22 cellular contexts compared by ENCODE assay signal in genomic region chr11:837189-837989, GRCh38. TPM values are rescaled to one million over a fixed set of nuclear protein-coding genes. Genes with fewer than 3 reads are reported as not detected.
DNase-seq lines count a peak whose midpoint lies in the region; ATAC-seq, FAIRE-seq and TF ChIP-seq lines count a peak whose summit lies in the region.
"Had no signal": no experiment of that assay in that cellular context is flagged by ENCODE, and none has a peak within 500 bp of the region (broad histone marks: within the 10 kb centered on the region; RNA-seq: fewer than 3 reads in every experiment).

No MANE protein-coding gene starts in this region.

- in situ Hi-C loops in K562 (cut with MboI), result no loop called here

- peaks cover 19% of the 10 kb centered on the region for H3K4me1 Mint-ChIP-seq in neural crest cell

- H3K27me3 Mint-ChIP-seq in neural crest cell (ENCODE audit: low read depth), result peaks cover 4% of the 10 kb centered on the region
- H3K27me3 Mint-ChIP-seq: T-helper 17 cell had no signal

- DNase-seq in NB4 (ENCODE audit: low read depth) (peak; percentile 49), K562 (ENCODE audit: extremely low read depth in 1 of 4, low spot score in 3 of 4) (peak in 3 of 4 experiments; percentile 44 to 50 (median 47)), neural crest cell (ENCODE audit: low read depth, low spot score) (no peak), AG20443 (ENCODE audit: low spot score) (no peak), OCI-LY7 (ENCODE audit: low spot score) (no peak), activated gamma-delta T cell (lab: John Stamatoyannopoulos, UW) (no peak)
- DNase-seq in activated naive CD4-positive, alpha-beta T cell treated with anti-CD3 and anti-CD28 coated beads, Interleukin-2, amount 50 U/mL, for 72 hours (ENCODE audit: low spot score in 2 of 2), result no peak
- DNase-seq: activated CD4-positive, alpha-beta T cell treated with anti-CD3 and anti-CD28 coated beads for 1 hour; activated effector memory CD4-positive, alpha-beta T cell treated with Interleukin-2 at 50 U/mL for 16 hours; central memory CD4-positive, alpha-beta T cell; COR-L47; NCI-H1436; NCI-H526 treated with DMSO at 0.1 percent for 48 hours; stimulated activated naive B cell treated with anti-CD40 and anti-IgM and Interleukin-4, amounts not matched to agents 10 μg/mL and 1 μg/mL and 100 μg/mL, for 72 hours; T-helper 17 cell; tibial artery had no signal

- TF ChIP-seq CTCF in NB4 (IDR thresholded peaks at IDR 0.05; ENCODE audit: low read depth, low read length), result no peak
- no peak for TF ChIP-seq CTCF in K562 (IDR thresholded peaks at IDR 0.05 in 2 of 3, conservative IDR thresholded peaks at IDR 0.05 in 1 of 3; ENCODE audit: insufficient read depth in 2 of 3, low read depth in 1 of 3, low read length in 3 of 3)
- no peak for TF ChIP-seq CTCF in neural crest cell (conservative IDR thresholded peaks at IDR 0.05)
- TF ChIP-seq CTCF in OCI-LY7 (conservative IDR thresholded peaks at IDR 0.05; ENCODE audit: low read length), result no peak

- H3K36me3 ChIP-seq in K562 (ENCODE audit: control insufficient read depth, insufficient read depth, low read length), result peaks cover 65% of the 10 kb centered on the region; the same call in 2 of the 3 replicates
- H3K36me3 ChIP-seq in OCI-LY7 (ENCODE audit: insufficient read depth, low read length), result peaks cover 33% of the 10 kb centered on the region

- H3K4me3 Mint-ChIP-seq in neural crest cell, result peak overlapping the region; percentile 64
- H3K4me3 Mint-ChIP-seq: stimulated activated naive B cell treated with anti-CD40 and anti-IgM and Interleukin-4, amounts not matched to agents 10 μg/mL and 1 μg/mL and 100 μg/mL, for 72 hours; T-helper 17 cell had no signal

- TF ChIP-seq RAD21 in K562 (CRISPR knock-in tag; conservative IDR thresholded peaks at IDR 0.05 in 1 of 2, IDR thresholded peaks at IDR 0.05 in 1 of 2), result no peak

- no peaks in the 10 kb centered on the region for H3K9me3 ChIP-seq in K562 (replicated peaks; ENCODE audit: control insufficient read depth, insufficient read depth, low read depth, low read length)
- no peaks in the 10 kb centered on the region for H3K9me3 ChIP-seq in OCI-LY7 (ENCODE audit: low read length)
- H3K9me3 ChIP-seq: adrenal gland, pancreas, tibial artery had no signal

- H3K4me1 ChIP-seq in K562 (replicated peaks in 1 of 2; ENCODE audit: control insufficient read depth in 2 of 2, insufficient read depth in 2 of 2, low read length in 2 of 2) (peaks cover 26 to 84% of the 10 kb centered on the region in 2 experiments; a peak in 4 of 5 replicates), OCI-LY7 (ENCODE audit: insufficient read depth, low read length, poor library complexity, severe bottlenecking) (peaks cover 10% of the 10 kb centered on the region)

- H4K20me1 ChIP-seq in K562 (replicated peaks; ENCODE audit: control insufficient read depth, insufficient read depth, low read length) (peaks cover 7% of the 10 kb centered on the region), OCI-LY7 (ENCODE audit: insufficient read depth, low read length) (peaks cover 12% of the 10 kb centered on the region; the same call in 1 of the 2 replicates)

- peak overlapping the region in 1 of 2 experiments; percentile 83; a peak in 2 of 4 replicates for H3K9ac ChIP-seq in K562 (ENCODE audit: insufficient read depth in 1 of 2, low read depth in 2 of 2, low read length in 2 of 2)

- H3K9me2 ChIP-seq in OCI-LY7 (ENCODE audit: insufficient read depth, low read length), result no peaks in the 10 kb centered on the region

- intact Hi-C loops in K562 (cut with micrococcal nuclease) (no loop called here), OCI-LY7 (cut with micrococcal nuclease; ENCODE audit: unreplicated experiment) (no loop called here)

- H2AFZ ChIP-seq in K562 (ENCODE audit: low read depth, low read length) (no peak overlapping the region), OCI-LY7 (ENCODE audit: low read length) (no peak overlapping the region)

- CTCF ChIA-PET in K562 (lab: Yijun Ruan, JAX; ENCODE audit: low intra/inter-chr PET ratio) (no interaction called here), OCI-LY7 (lab: Charles Lee; ENCODE audit: unreplicated experiment) (no interaction called here)

- TF ChIP-seq EP300 in K562 (IDR thresholded peaks at IDR 0.05; ENCODE audit: low read length), result no peak

- H3K9me1 ChIP-seq in K562 (ENCODE audit: control insufficient read depth, insufficient read depth, low read length), result peaks cover 4% of the 10 kb centered on the region

- H3K27ac ChIP-seq in K562 (ENCODE audit: extremely low read depth, low read depth, low read length) (peak overlapping the region; percentile 52; the same call in 2 of the 3 replicates), OCI-LY7 (ENCODE audit: low read depth, low read length, poor library complexity, severe bottlenecking) (no peak overlapping the region)
- H3K27ac ChIP-seq: pancreas had no signal

- peak; percentile 18 for TF ChIP-seq POLR2A in GM18526 (IDR thresholded peaks at IDR 0.05; ENCODE audit: extremely low read depth, insufficient read length)
- no peak for TF ChIP-seq POLR2A in NB4 (IDR thresholded peaks at IDR 0.05; ENCODE audit: extremely low read depth, insufficient read length)
- peak; percentile 69 for TF ChIP-seq POLR2A in K562 (conservative IDR thresholded peaks at IDR 0.05)

- no peaks in the 10 kb centered on the region for H3K27me3 ChIP-seq in K562 (ENCODE audit: control insufficient read depth in 2 of 2, insufficient read depth in 2 of 2, low read length in 2 of 2)
- H3K27me3 ChIP-seq: adrenal gland, pancreas had no signal

- no peak for ATAC-seq in K562
- ATAC-seq in activated naive CD4-positive, alpha-beta T cell treated with anti-CD3 and anti-CD28 coated beads, Interleukin-2, amount 50 U/mL, for 72 hours, result no peak
- ATAC-seq: esophagus mucosa; pancreas; stimulated activated naive B cell treated with anti-CD40 and anti-IgM and Interleukin-4, amounts not matched to agents 10 μg/mL and 1 μg/mL and 100 μg/mL, for 72 hours; T-helper 17 cell had no signal

- no peak overlapping the region for H3K4me3 ChIP-seq in NB4 (ENCODE audit: low read depth, low read length)
- H3K4me3 ChIP-seq in K562, result no peak overlapping the region
- no peak overlapping the region for H3K4me3 ChIP-seq in OCI-LY7 (ENCODE audit: low read depth, low read length, poor library complexity, severe bottlenecking)
- H3K4me3 ChIP-seq: adrenal gland, lung, pancreas, tibial artery had no signal

- H3K79me2 ChIP-seq in K562 (ENCODE audit: control insufficient read depth, insufficient read depth, low read length) (peaks cover 77% of the 10 kb centered on the region), OCI-LY7 (ENCODE audit: insufficient read depth, low read depth, low read length) (peaks cover 18% of the 10 kb centered on the region)

- H3K9me3 Mint-ChIP-seq in neural crest cell, result no peaks in the 10 kb centered on the region
- no peaks in the 10 kb centered on the region for H3K9me3 Mint-ChIP-seq in activated naive CD4-positive, alpha-beta T cell treated with anti-CD3 and anti-CD28 coated beads, Interleukin-2, amount 50 U/mL, for 72 hours
- H3K9me3 Mint-ChIP-seq: stimulated activated naive B cell treated with anti-CD40 and anti-IgM and Interleukin-4, amounts not matched to agents 10 μg/mL and 1 μg/mL and 100 μg/mL, for 72 hours had no signal

- H3K27ac Mint-ChIP-seq in neural crest cell (ENCODE audit: unreplicated experiment), result no peak overlapping the region
- H3K27ac Mint-ChIP-seq in activated naive CD4-positive, alpha-beta T cell treated with anti-CD3 and anti-CD28 coated beads, Interleukin-2, amount 50 U/mL, for 72 hours, result peak overlapping the region in 1 of 2 donors; percentile 26
- H3K27ac Mint-ChIP-seq: T-helper 17 cell had no signal

- BruUV-seq in K562 (replicated peaks; lab: Mats Ljungman, UMichigan) (no TSS peak), OCI-LY7 (replicated peaks; lab: Mats Ljungman, UMichigan) (no TSS peak)

- peaks cover 5% of the 10 kb centered on the region for H3K36me3 Mint-ChIP-seq in neural crest cell (ENCODE audit: low read depth)
- peaks cover 0 to 9% of the 10 kb centered on the region in 2 donors for H3K36me3 Mint-ChIP-seq in activated naive CD4-positive, alpha-beta T cell treated with anti-CD3 and anti-CD28 coated beads, Interleukin-2, amount 50 U/mL, for 72 hours

- FAIRE-seq in K562 (lab: Jason Lieb, UNC), result no peak
- FAIRE-seq: pancreas had no signal

- WGBS in K562 (ENCODE audit: insufficient coverage, low coverage, missing lambda C conversion rate), result 70% methylated on average over 11 of the region's 22 CpGs

- H3K4me2 ChIP-seq in K562 (ENCODE audit: insufficient read depth, low read length) (no peak overlapping the region), OCI-LY7 (ENCODE audit: low read length) (no peak overlapping the region)

- POLR2A ChIA-PET in K562 (lab: Yijun Ruan, JAX) (interaction anchor here (0.6 to 1.6 kb wide), 4 partner anchors 14 to 1835 kb away, joined by 3 to 5 read pairs (median 3); no protein-coding TSS in a partner anchor), OCI-LY7 (lab: Charles Lee) (no interaction called here)

RNA-seq across cellular contexts. Expression of gene CD151, which starts 4.6 kb away (rescaled TPM):
- 104 and 449 TPM in 2 replicates for total RNA-seq in K562 (2011; cell fraction: chromatin; rRNA removed; ENCODE audit: low replicate concordance)
- 583 and 614 TPM in 2 replicates for total RNA-seq in K562 (2011; cell fraction: nucleolus; rRNA removed)
- 235 and 299 TPM in 2 replicates for total RNA-seq in K562 (2011; cell fraction: nucleoplasm; rRNA removed)
- total RNA-seq in K562 (2014; rRNA removed) (141 and 185 TPM in 2 replicates), K562 (2014; rRNA removed; fragmentation: Illumina TruSeq; extraction: Trizol) (40.0 and 65.9 TPM in 2 replicates), K562 (2015; rRNA removed; fragmentation: Illumina TruSeq; extraction: Trizol) (121 and 140 TPM in 2 replicates), K562 (2021) (187 and 189 TPM in 2 replicates), neural crest cell (101 and 108 TPM in 2 replicates), OCI-LY7 (2022) (0.84 and 1.0 TPM in 2 replicates)
- polyA plus RNA-seq in K562 (2011; rRNA removed) (179 and 218 TPM in 2 replicates), K562 (2014; fragmentation: Illumina TruSeq; extraction: Trizol) (95.6 and 190 TPM in 2 replicates), K562 (2014; fragmentation: Nextera tagmentation; extraction: Ambion mirVana) (1 to 10 TPM; 2.3 to 6.5 TPM), K562 (2014; rRNA removed) (187 and 238 TPM in 2 replicates)
- polyA plus RNA-seq in K562 (2011; cell fraction: cytosol; rRNA removed), result 332 and 568 TPM in 2 replicates
- 363 and 514 TPM in 2 replicates for polyA plus RNA-seq in K562 (2011; cell fraction: nucleus; rRNA removed)
- polyA plus RNA-seq in K562 (2012), result 181 and 228 TPM in 2 replicates
- polyA minus RNA-seq in K562 (2011; rRNA and poly(A)+ RNA removed), result 64.7 and 146 TPM in 2 replicates
- 86.1 and 96.6 TPM in 2 replicates for polyA minus RNA-seq in K562 (2011; cell fraction: cytosol; rRNA and poly(A)+ RNA removed)
- 94.5 and 98.4 TPM in 2 replicates for polyA minus RNA-seq in K562 (2011; cell fraction: nucleus; rRNA and poly(A)+ RNA removed)
- 10 to 100 TPM; 42.8 to 46.0 TPM for total RNA-seq in activated naive CD4-positive, alpha-beta T cell treated with anti-CD3 and anti-CD28 coated beads, Interleukin-2, amount 50 U/mL, for 72 hours
- 0.28 TPM in 1 of 2 replicates, not detected in the other for total RNA-seq in OCI-LY7 (2014; rRNA removed; shearing (Covaris generic))

RNA-seq across cellular contexts. Expression of gene POLR2L, which starts 4.9 kb away (rescaled TPM):
- 11.3 and 43.7 TPM in 2 replicates for total RNA-seq in K562 (2011; cell fraction: chromatin; rRNA removed; ENCODE audit: low replicate concordance)
- total RNA-seq in K562 (2011; cell fraction: nucleolus; rRNA removed), result 55.9 and 78.4 TPM in 2 replicates
- total RNA-seq in K562 (2011; cell fraction: nucleoplasm; rRNA removed), result 39.7 and 45.6 TPM in 2 replicates
- total RNA-seq in K562 (2014; rRNA removed) (688 and 1,043 TPM in 2 replicates), K562 (2014; rRNA removed; fragmentation: Illumina TruSeq; extraction: Trizol) (21.4 and 38.3 TPM in 2 replicates), K562 (2015; rRNA removed; fragmentation: Illumina TruSeq; extraction: Trizol) (170 and 171 TPM in 2 replicates), K562 (2021) (217 and 237 TPM in 2 replicates), neural crest cell (128 and 134 TPM in 2 replicates), OCI-LY7 (2022) (64.5 and 88.3 TPM in 2 replicates)
- polyA plus RNA-seq in K562 (2011; rRNA removed) (40.7 and 91.6 TPM in 2 replicates), K562 (2014; fragmentation: Illumina TruSeq; extraction: Trizol) (48.1 and 191 TPM in 2 replicates), K562 (2014; fragmentation: Nextera tagmentation; extraction: Ambion mirVana) (100 to 1,000 TPM in 1 of 2 experiments, 10 to 100 TPM in 1; 97.7 to 108 TPM), K562 (2014; rRNA removed) (350 and 635 TPM in 2 replicates)
- 76.1 and 201 TPM in 2 replicates for polyA plus RNA-seq in K562 (2011; cell fraction: cytosol; rRNA removed)
- 112 and 200 TPM in 2 replicates for polyA plus RNA-seq in K562 (2011; cell fraction: nucleus; rRNA removed)
- 226 and 569 TPM in 2 replicates for polyA plus RNA-seq in K562 (2012)
- polyA minus RNA-seq in K562 (2011; rRNA and poly(A)+ RNA removed), result 35.2 and 74.3 TPM in 2 replicates
- polyA minus RNA-seq in K562 (2011; cell fraction: cytosol; rRNA and poly(A)+ RNA removed), result 127 and 132 TPM in 2 replicates
- polyA minus RNA-seq in K562 (2011; cell fraction: nucleus; rRNA and poly(A)+ RNA removed), result 29.1 and 33.3 TPM in 2 replicates
- total RNA-seq in activated naive CD4-positive, alpha-beta T cell treated with anti-CD3 and anti-CD28 coated beads, Interleukin-2, amount 50 U/mL, for 72 hours, result 10 to 100 TPM; 50.4 to 95.1 TPM
- total RNA-seq in OCI-LY7 (2014; rRNA removed; shearing (Covaris generic)), result 206 and 224 TPM in 2 replicates

RNA-seq across cellular contexts. Expression of gene TSPAN4, which starts 5.3 kb away (rescaled TPM):
- total RNA-seq in K562 (2011; cell fraction: chromatin; rRNA removed; ENCODE audit: low replicate concordance), result 19.4 and 74.3 TPM in 2 replicates
- total RNA-seq in K562 (2011; cell fraction: nucleolus; rRNA removed), result 78.6 and 92.9 TPM in 2 replicates
- total RNA-seq in K562 (2011; cell fraction: nucleoplasm; rRNA removed), result 32.7 and 41.1 TPM in 2 replicates
- total RNA-seq in K562 (2014; rRNA removed) (23.1 and 40.5 TPM in 2 replicates), K562 (2014; rRNA removed; fragmentation: Illumina TruSeq; extraction: Trizol) (2.3 and 3.8 TPM in 2 replicates), K562 (2015; rRNA removed; fragmentation: Illumina TruSeq; extraction: Trizol) (15.7 and 16.7 TPM in 2 replicates), K562 (2021) (27.6 and 28.3 TPM in 2 replicates), neural crest cell (40.0 and 40.2 TPM in 2 replicates), OCI-LY7 (2022) (8.0 and 9.4 TPM in 2 replicates)
- polyA plus RNA-seq in K562 (2011; rRNA removed) (21.5 and 42.1 TPM in 2 replicates), K562 (2014; fragmentation: Illumina TruSeq; extraction: Trizol) (5.6 and 19.8 TPM in 2 replicates), K562 (2014; fragmentation: Nextera tagmentation; extraction: Ambion mirVana) (1 to 10 TPM in 1 of 2 experiments, under 1 TPM in 1; 0.07 to 2.4 TPM), K562 (2014; rRNA removed) (31.0 and 33.0 TPM in 2 replicates)
- polyA plus RNA-seq in K562 (2011; cell fraction: cytosol; rRNA removed), result 46.2 and 103 TPM in 2 replicates
- 108 and 187 TPM in 2 replicates for polyA plus RNA-seq in K562 (2011; cell fraction: nucleus; rRNA removed)
- 26.1 and 35.7 TPM in 2 replicates for polyA plus RNA-seq in K562 (2012)
- polyA minus RNA-seq in K562 (2011; rRNA and poly(A)+ RNA removed), result 6.9 and 10.4 TPM in 2 replicates
- polyA minus RNA-seq in K562 (2011; cell fraction: cytosol; rRNA and poly(A)+ RNA removed), result 27.9 and 34.5 TPM in 2 replicates
- polyA minus RNA-seq in K562 (2011; cell fraction: nucleus; rRNA and poly(A)+ RNA removed), result 18.6 and 21.2 TPM in 2 replicates
- total RNA-seq in activated naive CD4-positive, alpha-beta T cell treated with anti-CD3 and anti-CD28 coated beads, Interleukin-2, amount 50 U/mL, for 72 hours, result 10 to 100 TPM; 12.6 to 18.9 TPM
- total RNA-seq in OCI-LY7 (2014; rRNA removed; shearing (Covaris generic)), result 8.9 and 12.1 TPM in 2 replicates

RNA-seq across cellular contexts. Expression of gene CRACR2B, which starts 9.7 kb away (rescaled TPM):
- 32.8 and 134 TPM in 2 replicates for total RNA-seq in K562 (2011; cell fraction: chromatin; rRNA removed; ENCODE audit: low replicate concordance)
- total RNA-seq in K562 (2011; cell fraction: nucleolus; rRNA removed), result 116 and 120 TPM in 2 replicates
- total RNA-seq in K562 (2011; cell fraction: nucleoplasm; rRNA removed), result 53.6 and 58.1 TPM in 2 replicates
- total RNA-seq in K562 (2014; rRNA removed) (19.7 and 21.9 TPM in 2 replicates), K562 (2014; rRNA removed; fragmentation: Illumina TruSeq; extraction: Trizol) (0.86 and 2.3 TPM in 2 replicates), K562 (2015; rRNA removed; fragmentation: Illumina TruSeq; extraction: Trizol) (5.8 and 6.0 TPM in 2 replicates), K562 (2021) (29.0 and 35.7 TPM in 2 replicates), neural crest cell (1.6 and 2.7 TPM in 2 replicates), OCI-LY7 (2022) (20.1 and 21.0 TPM in 2 replicates)
- polyA plus RNA-seq in K562 (2011; rRNA removed) (5.7 and 15.1 TPM in 2 replicates), K562 (2014; fragmentation: Illumina TruSeq; extraction: Trizol) (7.2 and 13.1 TPM in 2 replicates), K562 (2014; fragmentation: Nextera tagmentation; extraction: Ambion mirVana) (under 1 TPM; 0.10 to 0.13 TPM), K562 (2014; rRNA removed) (40.7 and 51.0 TPM in 2 replicates)
- polyA plus RNA-seq in K562 (2011; cell fraction: cytosol; rRNA removed), result 5.8 and 17.5 TPM in 2 replicates
- polyA plus RNA-seq in K562 (2011; cell fraction: nucleus; rRNA removed), result 229 and 325 TPM in 2 replicates
- 22.7 and 54.8 TPM in 2 replicates for polyA plus RNA-seq in K562 (2012)
- polyA minus RNA-seq in K562 (2011; rRNA and poly(A)+ RNA removed), result 0.84 and 1.6 TPM in 2 replicates
- 5.2 and 6.3 TPM in 2 replicates for polyA minus RNA-seq in K562 (2011; cell fraction: cytosol; rRNA and poly(A)+ RNA removed)
- 24.2 and 30.4 TPM in 2 replicates for polyA minus RNA-seq in K562 (2011; cell fraction: nucleus; rRNA and poly(A)+ RNA removed)
- 1 to 10 TPM in 1 of 2 donors, under 1 TPM in 1; 0.66 to 1.9 TPM for total RNA-seq in activated naive CD4-positive, alpha-beta T cell treated with anti-CD3 and anti-CD28 coated beads, Interleukin-2, amount 50 U/mL, for 72 hours
- total RNA-seq in OCI-LY7 (2014; rRNA removed; shearing (Covaris generic)), result 2.2 and 2.8 TPM in 2 replicates
- total RNA-seq: H4 had no signal

RNA-seq across cellular contexts. Expression of gene PNPLA2, which starts 18.7 kb away (rescaled TPM):
- total RNA-seq in K562 (2011; cell fraction: chromatin; rRNA removed; ENCODE audit: low replicate concordance), result 83.1 and 391 TPM in 2 replicates
- total RNA-seq in K562 (2011; cell fraction: nucleolus; rRNA removed), result 282 and 286 TPM in 2 replicates
- total RNA-seq in K562 (2011; cell fraction: nucleoplasm; rRNA removed), result 136 and 157 TPM in 2 replicates
- total RNA-seq in K562 (2014; rRNA removed), result 22.2 and 32.0 TPM in 2 replicates
- 3.6 and 5.0 TPM in 2 replicates for total RNA-seq in K562 (2014; rRNA removed; fragmentation: Illumina TruSeq; extraction: Trizol)
- total RNA-seq in K562 (2015; rRNA removed; fragmentation: Illumina TruSeq; extraction: Trizol), result 8.4 and 9.0 TPM in 2 replicates
- total RNA-seq in K562 (2021), result 87.1 and 87.5 TPM in 2 replicates
- polyA plus RNA-seq in K562 (2011; rRNA removed), result 6.9 and 29.3 TPM in 2 replicates
- polyA plus RNA-seq in K562 (2011; cell fraction: cytosol; rRNA removed), result 10.0 and 17.9 TPM in 2 replicates
- polyA plus RNA-seq in K562 (2011; cell fraction: nucleus; rRNA removed), result 266 and 420 TPM in 2 replicates
- 39.2 and 88.0 TPM in 2 replicates for polyA plus RNA-seq in K562 (2012)
- polyA plus RNA-seq in K562 (2014; fragmentation: Illumina TruSeq; extraction: Trizol), result 21.4 and 37.1 TPM in 2 replicates
- under 1 TPM; 0.39 TPM for polyA plus RNA-seq in K562 (2014; fragmentation: Nextera tagmentation; extraction: Ambion mirVana)
- polyA plus RNA-seq in K562 (2014; rRNA removed), result 36.4 and 49.4 TPM in 2 replicates
- polyA minus RNA-seq in K562 (2011; rRNA and poly(A)+ RNA removed), result 9.2 and 12.6 TPM in 2 replicates
- 26.3 TPM in 2 replicates for polyA minus RNA-seq in K562 (2011; cell fraction: cytosol; rRNA and poly(A)+ RNA removed)
- polyA minus RNA-seq in K562 (2011; cell fraction: nucleus; rRNA and poly(A)+ RNA removed), result 88.9 and 90.9 TPM in 2 replicates
- total RNA-seq in neural crest cell, result 27.0 and 34.5 TPM in 2 replicates
- 10 to 100 TPM; 24.5 to 49.1 TPM for total RNA-seq in activated naive CD4-positive, alpha-beta T cell treated with anti-CD3 and anti-CD28 coated beads, Interleukin-2, amount 50 U/mL, for 72 hours
- 15.1 and 19.8 TPM in 2 replicates for total RNA-seq in OCI-LY7 (2014; rRNA removed; shearing (Covaris generic))
- total RNA-seq in OCI-LY7 (2022), result 41.2 and 57.5 TPM in 2 replicates

Comparison
In these comparisons a context has a peak if more than half of its experiments do, and no peak if none do; other contexts are left out.
1. DNase-seq: peak in NB4 (single experiment) and K562 (3 of 4); none in neural crest cell (single experiment), AG20443 (single experiment), activated naive CD4-positive, alpha-beta T cell treated with anti-CD3 and anti-CD28 coated beads, Interleukin-2, amount 50 U/mL, for 72 hours (0 of 2), OCI-LY7 (single experiment) and activated gamma-delta T cell (single experiment).
2. RNA of gene CD151, which starts 4.6 kb away (total RNA-seq): 40.0 to 614 TPM in K562, 101 to 108 TPM in neural crest cell and 42.8 to 46.0 TPM in activated naive CD4-positive, alpha-beta T cell treated with anti-CD3 and anti-CD28 coated beads, Interleukin-2, amount 50 U/mL, for 72 hours; 0.28 to 1.0 TPM in OCI-LY7; every median in the first group is over 10 times any median in the second.